In genomic region chr1:17577907-17578297, GRCh38 we compare ENCODE assay signal across 16 cellular contexts. TPM values are rescaled to one million over a fixed set of nuclear protein-coding genes. Genes with fewer than 3 reads are reported as not detected.
A peak's percentile ranks its signal among the peaks of the same experiment; 100 is the strongest.
DNase-seq lines count a peak whose midpoint lies in the region; ATAC-seq, FAIRE-seq and TF ChIP-seq lines count a peak whose summit lies in the region.
"Had no signal": no experiment of that assay in that cellular context is flagged by ENCODE, and none has a peak within 500 bp of the region (broad histone marks: within the 10 kb centered on the region; RNA-seq: fewer than 3 reads in every experiment).

No MANE protein-coding gene starts in this region.

- H2AK5ac ChIP-seq in H9 (ENCODE audit: insufficient read length, low read length) (no peak overlapping the region), H1 (ENCODE audit: low read depth, low read length) (no peak overlapping the region)

- no peak overlapping the region for H2BK120ac ChIP-seq in H9 (ENCODE audit: low read depth, low read length, poor library complexity, severe bottlenecking)
- no peak overlapping the region for H2BK120ac ChIP-seq in H1 (replicated peaks; ENCODE audit: low read depth, low read length)

- H3K36me3 Mint-ChIP-seq in H9 (ENCODE audit: insufficient read depth in 1 of 3, low read depth in 3 of 3), result peaks cover 0 to 7% (median 0%) of the 10 kb centered on the region in 3 experiments; a peak in 2 of 7 replicates
- H3K36me3 Mint-ChIP-seq: CD8-positive, alpha-beta memory T cell had no signal

- H3K23ac ChIP-seq in H9 (ENCODE audit: insufficient read length, low read depth, low read length), result no peak overlapping the region
- H3K23ac ChIP-seq in H1 (ENCODE audit: insufficient read length), result no peak overlapping the region

- H2BK15ac ChIP-seq in H9 (ENCODE audit: low read depth, low read length) (no peak overlapping the region), H1 (ENCODE audit: low read length) (0 out of 2 replicates have a peak overlapping the region, but pooled peaks have one; percentile 88)

- H3K14ac ChIP-seq in H9 (ENCODE audit: insufficient read depth, low read length), result no peak overlapping the region
- no peak overlapping the region for H3K14ac ChIP-seq in H1 (ENCODE audit: insufficient read length)

- peaks cover 61 to 73% of the 10 kb centered on the region in 2 experiments for H3K4me1 Mint-ChIP-seq in H9
- H3K4me1 Mint-ChIP-seq: CD8-positive, alpha-beta memory T cell had no signal

- H3K9me3 ChIP-seq in H9 (ENCODE audit: control insufficient read depth, low read depth, low read length), result no peaks in the 10 kb centered on the region
- no peaks in the 10 kb centered on the region for H3K9me3 ChIP-seq in H1 (ENCODE audit: insufficient read depth in 2 of 2, low read depth in 1 of 2, low read length in 1 of 2)
- H3K9me3 ChIP-seq in liver (ENCODE audit: control insufficient read depth in 4 of 4, low read length in 3 of 4), result no peaks in the 10 kb centered on the region
- H3K9me3 ChIP-seq in thoracic aorta, result no peaks in the 10 kb centered on the region
- H3K9me3 ChIP-seq: BLaER1, Caco-2 had no signal

- H3K36me3 ChIP-seq in H1 (ENCODE audit: control insufficient read depth in 2 of 4, insufficient read depth in 4 of 4, low read length in 3 of 4), result no peaks in the 10 kb centered on the region
- H3K36me3 ChIP-seq in liver (ENCODE audit: control insufficient read depth in 4 of 4, insufficient read depth in 3 of 4, low read depth in 1 of 4, low read length in 3 of 4), result no peaks in the 10 kb centered on the region
- peaks cover 3% of the 10 kb centered on the region for H3K36me3 ChIP-seq in thoracic aorta
- H3K36me3 ChIP-seq: BLaER1 had no signal

- H3K4me2 ChIP-seq in H9 (ENCODE audit: insufficient read depth, insufficient read length, low read length) (no peak overlapping the region), H1 (ENCODE audit: insufficient read depth in 1 of 2, low read depth in 2 of 2, low read length in 2 of 2) (no peak overlapping the region)
- H3K4me2 ChIP-seq: BLaER1 had no signal

- H4K5ac ChIP-seq in H9 (ENCODE audit: insufficient read length, low read depth, low read length), result no peak overlapping the region
- no peak overlapping the region for H4K5ac ChIP-seq in H1 (ENCODE audit: insufficient read length, low read depth, low read length)

- H3K4ac ChIP-seq in H9 (ENCODE audit: low read depth, low read length) (no peak overlapping the region), H1 (replicated peaks; ENCODE audit: insufficient read length, low read depth, low read length) (no peak overlapping the region)

- H3K56ac ChIP-seq in H9 (ENCODE audit: insufficient read length, low read depth, low read length), result no peak overlapping the region
- H3K56ac ChIP-seq in H1 (replicated peaks; ENCODE audit: insufficient read length, low read depth, low read length), result no peak overlapping the region

- TF ChIP-seq CTCF in H9 (conservative IDR thresholded peaks at IDR 0.05) (peak; percentile 31; the same call in 2 of the 3 replicates), H1 (IDR thresholded peaks at IDR 0.05; ENCODE audit: control extremely low read depth in 1 of 3, insufficient read depth in 1 of 3, low read depth in 1 of 3, low read length in 3 of 3) (peak in 2 of 3 experiments; percentile 14 to 22; a peak in 2 of 4 replicates), liver (IDR thresholded peaks at IDR 0.05; ENCODE audit: low read depth, low read length, missing input control) (no peak), thoracic aorta (IDR thresholded peaks at IDR 0.05) (no peak), D721Med (IDR thresholded peaks at IDR 0.05; ENCODE audit: insufficient read depth, missing control alignments) (no peak)

- no peaks in the 10 kb centered on the region; the same call in 1 of the 2 replicates for H3K27me3 Mint-ChIP-seq in H9 (ENCODE audit: low read depth)

- no peak overlapping the region for H3K4me3 Mint-ChIP-seq in H9
- H3K4me3 Mint-ChIP-seq: CD8-positive, alpha-beta memory T cell had no signal

- H2BK20ac ChIP-seq in H9 (ENCODE audit: low read depth, low read length, poor library complexity, severe bottlenecking), result no peak overlapping the region
- peak overlapping the region; percentile 86; the same call in 1 of the 2 replicates for H2BK20ac ChIP-seq in H1 (ENCODE audit: low read length)

- H3K23me2 ChIP-seq in H9 (ENCODE audit: insufficient read length, low read depth, low read length, poor library complexity, severe bottlenecking) (no peaks in the 10 kb centered on the region), H1 (ENCODE audit: low read depth, low read length) (no peaks in the 10 kb centered on the region)

- TF ChIP-seq POLR2A in H1 (IDR thresholded peaks at IDR 0.05; ENCODE audit: control extremely low read depth in 1 of 2, low read depth in 2 of 2, low read length in 2 of 2), result no peak

- H3K4me1 ChIP-seq in H9 (ENCODE audit: insufficient read depth, low read length), result peaks cover 11% of the 10 kb centered on the region; the same call in 1 of the 2 replicates
- peaks cover 8 to 57% (median 37%) of the 10 kb centered on the region in 4 experiments for H3K4me1 ChIP-seq in H1 (replicated peaks in 1 of 4; ENCODE audit: control insufficient read depth in 3 of 4, insufficient read depth in 4 of 4, low read length in 3 of 4)
- peaks cover 14 to 48% (median 36%) of the 10 kb centered on the region in 4 donors for H3K4me1 ChIP-seq in liver (ENCODE audit: control insufficient read depth in 4 of 4, insufficient read depth in 4 of 4, low read length in 3 of 4)
- peaks cover 54 to 98% of the 10 kb centered on the region in 2 donors for H3K4me1 ChIP-seq in thoracic aorta (ENCODE audit: control insufficient read depth in 1 of 2, low read depth in 2 of 2)

- H3K27ac Mint-ChIP-seq in H9, result peak overlapping the region in 2 of 3 experiments; percentile 11 to 49; a peak in 3 of 7 replicates
- H3K27ac Mint-ChIP-seq: CD8-positive, alpha-beta memory T cell had no signal

- H2BK5ac ChIP-seq in H9 (ENCODE audit: insufficient read length, low read length), result no peak overlapping the region
- no peak overlapping the region for H2BK5ac ChIP-seq in H1 (ENCODE audit: low read depth, low read length)

- POLR2A ChIA-PET in H1 (lab: Charles Lee; ENCODE audit: partially characterized antibody), result no interaction called here

- WGBS in H9 (ENCODE audit: extremely low coverage, insufficient read length, low lambda C conversion rate), result no CpG with 5 or more reads among the region's 1 CpG
- WGBS in H1 (ENCODE audit: extremely low coverage in 1 of 2, insufficient coverage in 1 of 2, insufficient read length in 1 of 2, insufficient replicate concordance in 2 of 2, low coverage in 1 of 2, low lambda C conversion rate in 2 of 2, missing lambda C conversion rate in 1 of 2), 2 experiments, result 89% methylated on average over 1 of the region's 1 CpG; no CpG with 5 or more reads in 1 of the 2 experiments
- WGBS in liver, result 76% methylated on average over 1 of the region's 1 CpG

- H4K91ac ChIP-seq in H9 (ENCODE audit: insufficient read length, low read depth, low read length) (no peak overlapping the region), H1 (replicated peaks; ENCODE audit: insufficient read length, low read length) (no peak overlapping the region)

- no peak overlapping the region for H3K4me3 ChIP-seq in H1 (ENCODE audit: extremely low read depth in 1 of 4, insufficient read depth in 2 of 4, low read depth in 3 of 4, low read length in 4 of 4)
- no peak overlapping the region for H3K4me3 ChIP-seq in liver (ENCODE audit: low read depth in 1 of 3, low read length in 3 of 3)
- no peak overlapping the region for H3K4me3 ChIP-seq in thoracic aorta
- H3K4me3 ChIP-seq: BLaER1 had no signal

- H3K27ac ChIP-seq in H9 (ENCODE audit: insufficient read length, low read depth, low read length), result no peak overlapping the region
- no peak overlapping the region for H3K27ac ChIP-seq in H1 (ENCODE audit: low read depth, low read length)
- H3K27ac ChIP-seq in liver (ENCODE audit: low read depth in 1 of 2, low read length in 2 of 2), result peak overlapping the region; percentile 25 to 54
- H3K27ac ChIP-seq in thoracic aorta, result peak overlapping the region; percentile 89 to 99
- H3K27ac ChIP-seq: BLaER1 had no signal

- H3K27me3 ChIP-seq in H9 (ENCODE audit: insufficient read depth, low read length) (no peaks in the 10 kb centered on the region), H1 (replicated peaks in 1 of 4; ENCODE audit: control insufficient read depth in 3 of 4, extremely low read depth in 1 of 4, insufficient read depth in 3 of 4, low read length in 3 of 4) (no peaks in the 10 kb centered on the region), liver (ENCODE audit: control insufficient read depth in 4 of 4, insufficient read depth in 4 of 4, low read length in 3 of 4) (no peaks in the 10 kb centered on the region), thoracic aorta (replicated peaks; ENCODE audit: insufficient read depth) (no peaks in the 10 kb centered on the region)
- H3K27me3 ChIP-seq: BLaER1 had no signal

- no peak for ATAC-seq in thoracic aorta (ENCODE audit: insufficient number of reproducible peaks, low FRiP score, low read depth)

- CTCF ChIA-PET in H1 (lab: Charles Lee; ENCODE audit: partially characterized antibody), result interaction anchor here (0.6 to 86.2 kb wide), 6 partner anchors 10 to 579 kb away, joined by 3 to 1640 read pairs (median 213); no protein-coding TSS in a partner anchor

- H3K79me1 ChIP-seq in H9 (ENCODE audit: insufficient read depth, low read depth, low read length, poor library complexity, severe bottlenecking) (no peaks in the 10 kb centered on the region), H1 (ENCODE audit: low read depth, low read length) (peaks cover 27% of the 10 kb centered on the region)

- no peak for TF ChIP-seq EP300 in H1 (IDR thresholded peaks at IDR 0.05; ENCODE audit: borderline replicate concordance in 1 of 2, low read depth in 2 of 2, low read length in 2 of 2)

- H2BK12ac ChIP-seq in H9 (ENCODE audit: insufficient read length, low read depth, low read length) (no peak overlapping the region), H1 (ENCODE audit: low read depth, low read length) (0 out of 2 replicates have a peak overlapping the region, but pooled peaks have one; percentile 50)

- no peak overlapping the region for H3K18ac ChIP-seq in H9 (ENCODE audit: insufficient read length, low read depth, low read length)
- H3K18ac ChIP-seq in H1 (ENCODE audit: extremely low read depth, low read length), result no peak overlapping the region; the same call in 1 of the 2 replicates

- H3K79me2 ChIP-seq in H9 (ENCODE audit: insufficient read depth, low read length), result peaks cover 14% of the 10 kb centered on the region; the same call in 1 of the 2 replicates
- H3K79me2 ChIP-seq in H1 (ENCODE audit: control insufficient read depth in 1 of 2, insufficient read depth in 2 of 2, low read length in 2 of 2), result peaks cover 0 to 68% of the 10 kb centered on the region in 2 experiments; a peak in 3 of 4 replicates

- no peaks in the 10 kb centered on the region for H3K9me3 Mint-ChIP-seq in H9
- H3K9me3 Mint-ChIP-seq: CD8-positive, alpha-beta memory T cell had no signal

- H3K9ac ChIP-seq in H9 (ENCODE audit: extremely low read depth, insufficient read length, low read length) (no peak overlapping the region), H1 (replicated peaks in 1 of 4; ENCODE audit: extremely low read depth in 1 of 4, low read depth in 3 of 4, low read length in 3 of 4) (no peak overlapping the region), liver (ENCODE audit: low read depth in 1 of 2, low read length in 2 of 2) (no peak overlapping the region)
- H3K9ac ChIP-seq: BLaER1 had no signal

- no peak overlapping the region for H2AFZ ChIP-seq in H9 (ENCODE audit: low read length)
- H2AFZ ChIP-seq in H1 (ENCODE audit: low read length), result no peak overlapping the region

- H4K20me1 ChIP-seq in H9 (ENCODE audit: control insufficient read depth, insufficient read depth, insufficient read length), result peaks cover 2% of the 10 kb centered on the region
- H4K20me1 ChIP-seq in H1 (replicated peaks in 1 of 2; ENCODE audit: control insufficient read depth in 1 of 2, insufficient read depth in 2 of 2, low read length in 2 of 2), result peaks cover 6% of the 10 kb centered on the region in 2 experiments

- TF ChIP-seq RAD21 in H1 (IDR thresholded peaks at IDR 0.05 in 1 of 2, conservative IDR thresholded peaks at IDR 0.05 in 1 of 2; ENCODE audit: low read depth in 2 of 2, low read length in 2 of 2), result peak; percentile 27 to 37; a peak in 3 of 4 replicates
- no peak for TF ChIP-seq RAD21 in liver (IDR thresholded peaks at IDR 0.05)

- no peak for FAIRE-seq in H1 (lab: Jason Lieb, UNC)
- no peak for FAIRE-seq in D721Med (lab: Jason Lieb, UNC)
- FAIRE-seq: GM12891, H54, HTR-8/SVneo had no signal

- H3T11ph ChIP-seq in H9 (ENCODE audit: low read length), result no peak overlapping the region

- DNase-seq in H9 (no peak), H1 (ENCODE audit: low read depth in 1 of 2, low spot score in 2 of 2) (no peak), thoracic aorta (ENCODE audit: low spot score) (no peak), SKM-1 treated with dmso at 0.1 percent for 144 hours (lab: John Stamatoyannopoulos, UW; ENCODE audit: unreplicated experiment) (no peak), HCEC 1CT (no peak), D721Med (ENCODE audit: insufficient read length, low spot score) (no peak)
- DNase-seq: 8988T; AML-193; Caco-2; CD8-positive, alpha-beta memory T cell; DMS 273 treated with DMSO at 0.1 percent for 48 hours had no signal

- H4K8ac ChIP-seq in H9 (replicated peaks; ENCODE audit: insufficient read length, low read depth, low read length), result no peak overlapping the region
- no peak overlapping the region for H4K8ac ChIP-seq in H1 (ENCODE audit: extremely low read depth, insufficient read depth, low read length)

RNA-seq across cellular contexts. Expression of gene ARHGEF10L, which starts 38.4 kb away (rescaled TPM):
- total RNA-seq in H9 (2021), result 20.2 and 21.4 TPM in 2 replicates
- total RNA-seq in H1 (2021; fragmentation: NEBNext Ultra II Directional; extraction: Animal tissue kit (Norgen Biotek cat#: 25700)), result 38.0 and 39.6 TPM in 2 replicates
- 33.6 and 55.3 TPM in 2 replicates for polyA plus RNA-seq in H1 (2011; rRNA removed)
- 43.2 TPM for polyA plus RNA-seq in H1 (2011; cell fraction: cytosol; rRNA removed)
- 171 TPM for polyA plus RNA-seq in H1 (2011; cell fraction: nucleus; rRNA removed)
- polyA plus RNA-seq in H1 (2012, experiment 1 of 2), result 23.6 to 37.7 TPM (median 33.8 TPM) in 4 replicates
- 27.2 TPM for polyA plus RNA-seq in H1 (2012, experiment 2 of 2)
- polyA plus RNA-seq in H1 (2013, experiment 1 of 2), result 17.0 TPM
- 16.9 TPM for polyA plus RNA-seq in H1 (2013, experiment 2 of 2)
- 46.7 and 47.4 TPM in 2 replicates for polyA minus RNA-seq in H1 (2011; rRNA and poly(A)+ RNA removed)
- 33.8 TPM for polyA minus RNA-seq in H1 (2011; cell fraction: cytosol; rRNA and poly(A)+ RNA removed)
- polyA minus RNA-seq in H1 (2011; cell fraction: nucleus; rRNA and poly(A)+ RNA removed), result 74.8 TPM
- total RNA-seq in liver, result 100 to 1,000 TPM in 1 of 2 donors, 10 to 100 TPM in 1; 26.3 to 169 TPM
- polyA plus RNA-seq in liver, result 10 to 100 TPM; 54.0 to 60.9 TPM
- total RNA-seq in thoracic aorta, result 100 to 1,000 TPM; 226 to 301 TPM
- polyA plus RNA-seq: CD8-positive, alpha-beta memory T cell had no signal

Comparison
In these comparisons a context has a peak if more than half of its experiments do, and no peak if none do; other contexts are left out.
1. H3K27ac ChIP-seq: peak in liver (2 of 2) and thoracic aorta (2 of 2); none in H9 (single experiment) and H1 (single experiment).
2. CTCF ChIP-seq: peak in H9 (single experiment) and H1 (2 of 3); none in liver (single experiment), thoracic aorta (single experiment) and D721Med (single experiment).